Comparison of ENCODE assay signal across 8 cellular contexts in the genomic region with DNA sequence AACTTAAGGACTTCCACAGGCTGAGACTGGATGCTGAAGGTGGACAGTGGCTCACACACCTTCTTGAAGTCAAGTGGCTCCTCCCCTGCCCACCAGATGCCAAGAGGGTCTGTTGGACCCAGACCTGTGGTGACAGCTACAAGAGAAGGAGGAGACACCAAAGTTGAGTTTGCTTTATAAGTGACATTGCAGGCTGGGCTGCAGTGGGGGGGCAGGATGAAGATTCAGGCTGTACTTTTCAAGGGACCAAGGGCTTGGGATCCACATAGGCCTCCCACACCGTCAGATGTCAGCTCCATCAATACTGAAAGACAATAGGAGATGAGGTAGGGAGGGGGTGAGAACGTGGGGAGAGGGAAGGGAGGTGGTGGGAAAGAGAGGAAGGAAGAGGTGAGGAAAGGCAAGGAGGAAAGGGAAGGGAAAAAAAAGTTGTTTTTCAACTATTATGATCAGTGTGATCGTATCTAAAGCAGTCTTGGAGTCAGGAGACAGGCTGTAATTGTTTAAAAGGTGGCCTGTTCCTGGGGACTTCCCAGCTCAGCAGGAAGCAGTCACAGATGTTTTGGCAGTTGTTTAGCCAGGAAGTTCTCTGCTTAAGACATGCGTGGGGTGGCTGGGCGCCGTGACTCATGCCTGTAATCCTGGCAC.
A peak's percentile ranks its signal among the peaks of the same experiment; 100 is the strongest.
DNase-seq lines count a peak whose midpoint lies in the region; ATAC-seq and TF ChIP-seq lines count a peak whose summit lies in the region.

No MANE protein-coding gene starts in this region.

- DNase-seq in BE2C (peak; percentile 19), NCI-H226 (peak; percentile 52), activated T-helper 1 cell treated with Interleukin-2 at 50 U/mL for 16 hours (ENCODE audit: low read depth) (peak; percentile 38), Right ventricle myocardium inferior (ENCODE audit: missing footprints) (peak; percentile 76), NCI-H2171 treated with DMSO at 0.1 percent for 48 hours (lab: John Stamatoyannopoulos, UW) (no peak)

- H3K9ac ChIP-seq in skeletal muscle tissue (ENCODE audit: low read depth in 1 of 3, low read length in 3 of 3) = no peak overlapping the region

- intact Hi-C loops in Right ventricle myocardium inferior (cut with DNase I) = loop anchor here (5.0 kb wide), 3 partner anchors 58 to 143 kb away; partner anchors contain the start of gene RESF1

- H3K36me3 ChIP-seq in BE2C (no peaks in the 10 kb centered on the region), skeletal muscle tissue (ENCODE audit: control insufficient read depth in 3 of 3, insufficient read depth in 3 of 3, low read length in 3 of 3) (no peaks in the 10 kb centered on the region)

- H3K27ac ChIP-seq in skeletal muscle tissue (ENCODE audit: low read depth, low read length) = peak overlapping the region; percentile 50

- ATAC-seq in GM21619 (IDR thresholded peaks at IDR 0.05; ENCODE audit: unreplicated experiment) (peak; percentile 89), Right ventricle myocardium inferior (peak; percentile 59), GM18861 (IDR thresholded peaks at IDR 0.05; ENCODE audit: unreplicated experiment) (no peak)

- TF ChIP-seq CTCF in BE2C (IDR thresholded peaks at IDR 0.05; ENCODE audit: low read depth, low read length) = no peak

- H3K4me3 ChIP-seq in BE2C (ENCODE audit: low read depth, low read length) (no peak overlapping the region), skeletal muscle tissue (ENCODE audit: low read length in 3 of 3) (peak overlapping the region in 1 of 3 donors; percentile 2)

- H3K9me3 ChIP-seq in BE2C (no peaks in the 10 kb centered on the region), skeletal muscle tissue (ENCODE audit: control insufficient read depth in 3 of 3, low read length in 3 of 3) (no peaks in the 10 kb centered on the region)

- H3K4me1 ChIP-seq in BE2C (no peaks in the 10 kb centered on the region), skeletal muscle tissue (ENCODE audit: control insufficient read depth in 3 of 3, insufficient read depth in 3 of 3, low read length in 3 of 3) (peaks cover 0 to 3% (median 2%) of the 10 kb centered on the region in 3 donors)

- H3K27me3 ChIP-seq in BE2C = no peaks in the 10 kb centered on the region
- no peaks in the 10 kb centered on the region for H3K27me3 ChIP-seq in skeletal muscle tissue (ENCODE audit: control insufficient read depth in 3 of 3, insufficient read depth in 3 of 3, low read length in 3 of 3)
